Comparison of ENCODE assay signal across 21 cellular contexts in genomic region chr14:26486922-26487321, GRCh38.
DNase-seq lines count a peak whose midpoint lies in the region; ATAC-seq, FAIRE-seq and TF ChIP-seq lines count a peak whose summit lies in the region.
"Had no signal": no experiment of that assay in that cellular context is flagged by ENCODE, and none has a peak within 500 bp of the region (broad histone marks: within the 10 kb centered on the region; RNA-seq: fewer than 3 reads in every experiment).

No MANE protein-coding gene starts in this region.

- BruUV-seq in IMR-90 (replicated peaks; lab: Mats Ljungman, UMichigan): no TSS peak

- POLR2A ChIA-PET in IMR-90 (lab: Charles Lee; ENCODE audit: unreplicated experiment): no interaction called here

- no peak overlapping the region for H3K23ac ChIP-seq in IMR-90 (ENCODE audit: low read depth, low read length)

- no peak overlapping the region for H3K56ac ChIP-seq in IMR-90 (ENCODE audit: extremely low read depth, insufficient read depth, low read length)

- H3K4ac ChIP-seq in IMR-90 (ENCODE audit: low read depth, low read length): no peak overlapping the region

- no peak overlapping the region for H4K5ac ChIP-seq in IMR-90 (ENCODE audit: low read depth, low read length)

- in situ Hi-C loops in IMR-90 (cut with MboI; ENCODE audit: low sequenced_read_pairs): no loop called here

- H3K36me3 ChIP-seq in IMR-90 (ENCODE audit: control insufficient read depth, insufficient read depth, low read length): no peaks in the 10 kb centered on the region

- H3K9me3 ChIP-seq in IMR-90 (ENCODE audit: control insufficient read depth, insufficient read depth, low read length): no peaks in the 10 kb centered on the region

- H2BK20ac ChIP-seq in IMR-90 (ENCODE audit: low read depth, low read length): no peak overlapping the region

- no peak overlapping the region for H3K9ac ChIP-seq in IMR-90 (ENCODE audit: low read depth, low read length)

- H3K4me1 ChIP-seq in IMR-90 (ENCODE audit: control insufficient read depth, insufficient read depth, low read length): no peaks in the 10 kb centered on the region

- intact Hi-C loops in IMR-90 (cut with micrococcal nuclease): no loop called here

- no peak overlapping the region for H2BK5ac ChIP-seq in IMR-90 (ENCODE audit: low read depth, low read length, poor library complexity, severe bottlenecking)

- no peak overlapping the region for H2BK15ac ChIP-seq in IMR-90 (ENCODE audit: low read depth, low read length)

- CTCF ChIA-PET in IMR-90 (lab: Yijun Ruan, JAX): no interaction called here

- no peak overlapping the region for H4K8ac ChIP-seq in IMR-90 (ENCODE audit: low read depth in 2 of 2, low read length in 2 of 2)

- no peaks in the 10 kb centered on the region for H3K9me1 ChIP-seq in IMR-90 (ENCODE audit: insufficient read depth, low read length)

- no peak overlapping the region for H2AK9ac ChIP-seq in IMR-90 (replicated peaks; ENCODE audit: low read depth, low read length, poor library complexity)

- ATAC-seq in IMR-90 (ENCODE audit: low read depth): no peak
- no peak for ATAC-seq in HG03045 (IDR thresholded peaks at IDR 0.05; ENCODE audit: unreplicated experiment)
- ATAC-seq in GM18502 (IDR thresholded peaks at IDR 0.05; ENCODE audit: poor library complexity, unreplicated experiment): no peak
- no peak for ATAC-seq in HG02884 (IDR thresholded peaks at IDR 0.05; ENCODE audit: unreplicated experiment)
- ATAC-seq: GM12878, HCT116 had no signal

- peak; percentile 43 for FAIRE-seq in colon (lab: Jason Lieb, UNC)
- FAIRE-seq: GM12878, GM18507 had no signal

- no peak overlapping the region for H4K91ac ChIP-seq in IMR-90 (ENCODE audit: insufficient read depth, low read depth, low read length)

- no peak overlapping the region for H3K18ac ChIP-seq in IMR-90 (ENCODE audit: low read depth, low read length)

- H4K20me1 ChIP-seq in IMR-90 (ENCODE audit: insufficient read depth, low read length): no peaks in the 10 kb centered on the region

- TF ChIP-seq POLR2A in IMR-90 (IDR thresholded peaks at IDR 0.05; ENCODE audit: low read depth, low read length): no peak

- H2AFZ ChIP-seq in IMR-90 (replicated peaks; ENCODE audit: low read length, poor library complexity): no peak overlapping the region

- H3K27me3 ChIP-seq in IMR-90 (ENCODE audit: control insufficient read depth, insufficient read depth, low read length): no peaks in the 10 kb centered on the region

- H3K14ac ChIP-seq in IMR-90 (replicated peaks; ENCODE audit: low read depth, low read length): no peak overlapping the region

- TF ChIP-seq CTCF in IMR-90 (conservative IDR thresholded peaks at IDR 0.05; ENCODE audit: low read depth, low read length) (no peak), fibroblast of pulmonary artery (IDR thresholded peaks at IDR 0.05; ENCODE audit: low read length, missing control alignments) (no peak)

- TF ChIP-seq RAD21 in IMR-90 (IDR thresholded peaks at IDR 0.05; ENCODE audit: low read length): no peak

- H3K4me2 ChIP-seq in IMR-90 (ENCODE audit: low read depth, low read length): no peak overlapping the region

- WGBS in IMR-90 (ENCODE audit: extremely low coverage in 2 of 2, insufficient read length in 1 of 2), 2 experiments: no CpG with 5 or more reads among the region's 3 CpGs

- no peak overlapping the region for H2AK5ac ChIP-seq in IMR-90 (ENCODE audit: low read depth, low read length)

- dilution Hi-C loops in IMR-90 (cut with HindIII; ENCODE audit: low sequenced_read_pairs, unreplicated experiment): no loop called here

- H3K4me3 ChIP-seq in IMR-90 (ENCODE audit: insufficient read depth, low read depth, low read length): no peak overlapping the region
- H3K4me3 ChIP-seq in fibroblast of pulmonary artery (replicated peaks; ENCODE audit: low read depth, low read length): no peak overlapping the region
- H3K4me3 ChIP-seq: GM12878 had no signal

- no peaks in the 10 kb centered on the region for H3K79me1 ChIP-seq in IMR-90 (ENCODE audit: low read depth in 1 of 2, low read length in 2 of 2)

- no peak overlapping the region for H3K27ac ChIP-seq in IMR-90 (ENCODE audit: insufficient read depth, low read length)
- H3K27ac ChIP-seq: 22Rv1 had no signal

- peak; percentile 7 for DNase-seq in DMS53 (lab: John Stamatoyannopoulos, UW)
- DNase-seq in DMS53 treated with DMSO at 0.1 percent for 48 hours (lab: John Stamatoyannopoulos, UW; ENCODE audit: unreplicated experiment): no peak
- DNase-seq in IMR-90: no peak
- DNase-seq in fibroblast of pulmonary artery (ENCODE audit: low read depth): peak; percentile 5
- DNase-seq: C1 segment of cervical spinal cord; Calu3; CD4-positive, alpha-beta memory T cell; COR-L47; DMS79; EL; GDM1; GOT3; H7 had no signal

- no peak overlapping the region for H2BK120ac ChIP-seq in IMR-90 (ENCODE audit: low read depth, low read length)

TF ChIP-seq in IMR-90, 13 proteins besides CTCF, POLR2A, EP300 and RAD21:
- TF ChIP-seq RCOR1 (IDR thresholded peaks at IDR 0.05; ENCODE audit: insufficient replicate concordance, low read length) (no peak), FOS (IDR thresholded peaks at IDR 0.05; ENCODE audit: low read depth, low read length) (no peak), MAZ (IDR thresholded peaks at IDR 0.05; ENCODE audit: borderline replicate concordance, low read depth, low read length) (no peak), MAFK (IDR thresholded peaks at IDR 0.05; ENCODE audit: low read depth, low read length) (no peak), NFE2L2 (IDR thresholded peaks at IDR 0.05; ENCODE audit: low read depth, low read length) (0 out of 2 replicates have a peak, but pooled peaks have one; percentile 15), ELK1 (IDR thresholded peaks at IDR 0.05; ENCODE audit: borderline replicate concordance, low read depth, low read length) (no peak)

Comparison
In these comparisons a context has a peak if more than half of its experiments do, and no peak if none do; other contexts are left out.
1. DNase-seq: peak in DMS53 (single experiment) and fibroblast of pulmonary artery (single experiment); none in DMS53 treated with DMSO at 0.1 percent for 48 hours (single experiment) and IMR-90 (single experiment).